In genomic region chr5:570886-571285, GRCh38 we compare ENCODE assay signal across 13 cellular contexts. TPM values are rescaled to one million over a fixed set of nuclear protein-coding genes. Genes with fewer than 3 reads are reported as not detected.
DNase-seq lines count a peak whose midpoint lies in the region; ATAC-seq and TF ChIP-seq lines count a peak whose summit lies in the region.
"Had no signal": no experiment of that assay in that cellular context is flagged by ENCODE, and none has a peak within 500 bp of the region (broad histone marks: within the 10 kb centered on the region; RNA-seq: fewer than 3 reads in every experiment).

No MANE protein-coding gene starts in this region.

- CTCF ChIA-PET in activated CD8-positive, alpha-beta memory T cell treated with anti-CD3 and anti-CD28 coated beads, Interleukin-2, amount 10 ng/mL, durations not matched to agents 7 days and 5 days (lab: Charles Lee), result no interaction called here

- intact Hi-C loops in upper lobe of right lung (cut with DNase I) (no loop called here), vagina (cut with DNase I) (no loop called here)

- no peaks in the 10 kb centered on the region for H3K79me2 ChIP-seq in smooth muscle cell (ENCODE audit: low read depth)

- no peak for ATAC-seq in activated CD8-positive, alpha-beta memory T cell treated with anti-CD3 and anti-CD28 coated beads, Interleukin-2, amount 10 ng/mL, durations not matched to agents 7 days and 5 days
- ATAC-seq in upper lobe of right lung, result no peak
- ATAC-seq: A549; CD8-positive, alpha-beta T cell had no signal

- no peak overlapping the region for H3K27ac ChIP-seq in coronary artery
- no peak overlapping the region for H3K27ac ChIP-seq in upper lobe of right lung
- H3K27ac ChIP-seq in smooth muscle cell (ENCODE audit: low read depth), result no peak overlapping the region
- H3K27ac ChIP-seq in vagina, result no peak overlapping the region
- H3K27ac ChIP-seq: A549 had no signal

- no peaks in the 10 kb centered on the region for H3F3A ChIP-seq in smooth muscle cell (ENCODE audit: low read depth)

- H3K9me3 Mint-ChIP-seq in activated CD8-positive, alpha-beta memory T cell treated with anti-CD3 and anti-CD28 coated beads, Interleukin-2, amount 10 ng/mL, durations not matched to agents 7 days and 5 days (ENCODE audit: low read depth), result peaks cover 5% of the 10 kb centered on the region

- H3K27me3 ChIP-seq in upper lobe of right lung, result peaks cover 61% of the 10 kb centered on the region
- peaks cover 4% of the 10 kb centered on the region for H3K27me3 ChIP-seq in smooth muscle cell (ENCODE audit: low read depth)
- no peaks in the 10 kb centered on the region for H3K27me3 ChIP-seq in vagina

- H3K4me1 ChIP-seq in upper lobe of right lung, result no peaks in the 10 kb centered on the region
- H3K4me1 ChIP-seq in smooth muscle cell (ENCODE audit: low read depth), result no peaks in the 10 kb centered on the region
- H3K4me1 ChIP-seq in vagina, result peaks cover 2% of the 10 kb centered on the region
- H3K4me1 ChIP-seq: A549, Caco-2 had no signal

- WGBS in smooth muscle cell (ENCODE audit: low lambda C conversion rate), result 91% methylated on average over 8 of the region's 8 CpGs

- H3K36me3 ChIP-seq in upper lobe of right lung, result no peaks in the 10 kb centered on the region
- no peaks in the 10 kb centered on the region for H3K36me3 ChIP-seq in smooth muscle cell (ENCODE audit: low read depth)
- H3K36me3 ChIP-seq in vagina, result no peaks in the 10 kb centered on the region
- H3K36me3 ChIP-seq: HAP-1 had no signal

- no peak overlapping the region for H2AFZ ChIP-seq in smooth muscle cell (ENCODE audit: low read depth)

- TF ChIP-seq POLR2A in vagina (IDR thresholded peaks at IDR 0.05), result no peak

- H3K4me1 Mint-ChIP-seq in activated CD8-positive, alpha-beta memory T cell treated with anti-CD3 and anti-CD28 coated beads, Interleukin-2, amount 10 ng/mL, durations not matched to agents 7 days and 5 days, result no peaks in the 10 kb centered on the region
- H3K4me1 Mint-ChIP-seq: CD14-positive monocyte had no signal

- H3K4me3 ChIP-seq in coronary artery, result no peak overlapping the region
- no peak overlapping the region for H3K4me3 ChIP-seq in upper lobe of right lung
- H3K4me3 ChIP-seq in smooth muscle cell, result no peak overlapping the region
- no peak overlapping the region for H3K4me3 ChIP-seq in vagina
- H3K4me3 ChIP-seq: A549, HAP-1 had no signal

- no peak overlapping the region for H3K9ac ChIP-seq in smooth muscle cell (ENCODE audit: low read depth)

- no peak overlapping the region for H3K4me3 Mint-ChIP-seq in activated CD8-positive, alpha-beta memory T cell treated with anti-CD3 and anti-CD28 coated beads, Interleukin-2, amount 10 ng/mL, durations not matched to agents 7 days and 5 days
- H3K4me3 Mint-ChIP-seq: CD14-positive monocyte; CD8-positive, alpha-beta T cell; HFFc6 had no signal

- H3K36me3 Mint-ChIP-seq in activated CD8-positive, alpha-beta memory T cell treated with anti-CD3 and anti-CD28 coated beads, Interleukin-2, amount 10 ng/mL, durations not matched to agents 7 days and 5 days, result no peaks in the 10 kb centered on the region
- H3K36me3 Mint-ChIP-seq: CD14-positive monocyte; CD8-positive, alpha-beta T cell had no signal

- peak; percentile 26 for DNase-seq in activated CD8-positive, alpha-beta memory T cell treated with anti-CD3 and anti-CD28 coated beads, Interleukin-2, amount 10 ng/mL, durations not matched to agents 7 days and 5 days
- DNase-seq in coronary artery (ENCODE audit: low spot score) (peak; percentile 16), mesenteric fat pad (ENCODE audit: low spot score) (peak; percentile 69), ureter (ENCODE audit: low spot score) (peak; percentile 20), upper lobe of right lung (no peak), smooth muscle cell (lab: John Stamatoyannopoulos, UW; ENCODE audit: unreplicated experiment) (no peak), vagina (ENCODE audit: extremely low spot score in 2 of 2) (no peak)
- DNase-seq: Caco-2, HFFc6 had no signal

- peaks cover 24% of the 10 kb centered on the region for H3K27me3 Mint-ChIP-seq in activated CD8-positive, alpha-beta memory T cell treated with anti-CD3 and anti-CD28 coated beads, Interleukin-2, amount 10 ng/mL, durations not matched to agents 7 days and 5 days

- H4K20me1 ChIP-seq in smooth muscle cell (ENCODE audit: low read depth), result no peaks in the 10 kb centered on the region

- no peak for TF ChIP-seq CTCF in coronary artery (IDR thresholded peaks at IDR 0.05)
- TF ChIP-seq CTCF in upper lobe of right lung (IDR thresholded peaks at IDR 0.05), result no peak
- no peak for TF ChIP-seq CTCF in smooth muscle cell (IDR thresholded peaks at IDR 0.05; ENCODE audit: borderline replicate concordance, insufficient read depth, poor library complexity, severe bottlenecking)
- TF ChIP-seq CTCF in vagina (IDR thresholded peaks at IDR 0.05), result no peak

- H3K9me3 ChIP-seq in upper lobe of right lung, result no peaks in the 10 kb centered on the region
- no peaks in the 10 kb centered on the region for H3K9me3 ChIP-seq in smooth muscle cell (replicated peaks; ENCODE audit: low read depth)
- no peaks in the 10 kb centered on the region for H3K9me3 ChIP-seq in vagina
- H3K9me3 ChIP-seq: Caco-2 had no signal

- H3K4me2 ChIP-seq in smooth muscle cell, result no peak overlapping the region
- H3K4me2 ChIP-seq: A549 had no signal

- H3K27ac Mint-ChIP-seq in activated CD8-positive, alpha-beta memory T cell treated with anti-CD3 and anti-CD28 coated beads, Interleukin-2, amount 10 ng/mL, durations not matched to agents 7 days and 5 days, result no peak overlapping the region
- H3K27ac Mint-ChIP-seq: CD14-positive monocyte; CD8-positive, alpha-beta T cell; HFFc6 had no signal

RNA-seq across cellular contexts. Expression of gene CEP72, which starts 41.3 kb away (rescaled TPM):
- total RNA-seq in activated CD8-positive, alpha-beta memory T cell treated with anti-CD3 and anti-CD28 coated beads, Interleukin-2, amount 10 ng/mL, durations not matched to agents 7 days and 5 days, result 10 to 100 TPM; 32.2 to 40.5 TPM
- 2.0 TPM for total RNA-seq in mesenteric fat pad
- 10.9 TPM for total RNA-seq in ureter
- 13.2 TPM for total RNA-seq in upper lobe of right lung
- 3.5 and 4.0 TPM in 2 replicates for total RNA-seq in smooth muscle cell
- polyA plus RNA-seq in smooth muscle cell, result 0.77 and 2.7 TPM in 2 replicates
- 20.1 TPM for total RNA-seq in vagina

RNA-seq across cellular contexts. Expression of gene SLC9A3, which starts 46.6 kb away (rescaled TPM):
- total RNA-seq in activated CD8-positive, alpha-beta memory T cell treated with anti-CD3 and anti-CD28 coated beads, Interleukin-2, amount 10 ng/mL, durations not matched to agents 7 days and 5 days, result 1 to 10 TPM; 1.3 to 1.7 TPM
- total RNA-seq in mesenteric fat pad (1.1 TPM), ureter (1.1 TPM), upper lobe of right lung (1.0 TPM), smooth muscle cell (1.1 and 1.8 TPM in 2 replicates), vagina (3.9 TPM)
- 0.96 and 1.1 TPM in 2 replicates for polyA plus RNA-seq in smooth muscle cell

Comparison
In these comparisons a context has a peak if more than half of its experiments do, and no peak if none do; other contexts are left out.
1. DNase-seq: peak in activated CD8-positive, alpha-beta memory T cell treated with anti-CD3 and anti-CD28 coated beads, Interleukin-2, amount 10 ng/mL, durations not matched to agents 7 days and 5 days (single experiment), coronary artery (single experiment), mesenteric fat pad (single experiment) and ureter (single experiment); none in upper lobe of right lung (single experiment), smooth muscle cell (single experiment) and vagina (0 of 2).